In the genomic region with DNA sequence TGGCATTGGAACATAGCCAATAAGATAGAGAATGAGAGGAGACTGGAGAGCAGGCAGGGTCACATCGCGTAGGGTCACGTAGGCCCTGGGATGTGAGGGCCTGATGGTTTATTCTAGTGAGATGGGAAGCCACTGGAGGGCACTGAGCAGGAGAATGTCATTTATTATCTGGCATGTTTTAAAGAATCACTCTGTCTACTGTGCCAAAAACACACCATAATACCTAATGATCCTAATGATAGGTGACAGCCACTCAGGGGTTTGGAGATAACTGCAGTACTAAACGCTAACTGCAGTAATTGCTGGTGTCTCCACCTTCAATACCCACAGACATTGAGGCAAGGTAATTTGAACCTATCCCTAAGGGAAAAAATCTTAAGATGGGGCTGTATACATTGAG, we compare ENCODE assay signal across 21 cellular contexts.
"Had no signal": no experiment of that assay in that cellular context is flagged by ENCODE, and none has a peak within 500 bp of the region (broad histone marks: within the 10 kb centered on the region; RNA-seq: fewer than 3 reads in every experiment).

No MANE protein-coding gene starts in this region.

- DNase-seq: activated B cell treated with CpG ODN at 0.5 μM for 24 hours; activated CD4-positive, alpha-beta T cell treated with anti-CD3 and anti-CD28 coated beads for 1 hour; activated CD4-positive, alpha-beta T cell treated with anti-CD3 and anti-CD28 coated beads, Interleukin-2, amount 10 ng/mL, durations not matched to agents 24 days and 14 days; activated CD4-positive, alpha-beta T cell treated with anti-CD3 and anti-CD28 coated beads, Interleukin-2, amount 50 U/mL, for 48 hours; activated CD8-positive, alpha-beta memory T cell treated with anti-CD3 and anti-CD28 coated beads, Interleukin-2, amount 10 ng/mL, durations not matched to agents 7 days and 5 days; activated effector memory CD4-positive, alpha-beta T cell treated with Interleukin-2 at 50 U/mL for 16 hours; activated naive CD4-positive, alpha-beta T cell; activated T-cell treated with anti-CD3 and anti-CD28 coated beads, Interleukin-2, amount 50 U/mL, for 24 hours; aorta; central memory CD4-positive, alpha-beta T cell; KG1; NCI-H1092; NCI-H1694 treated with DMSO at 0.1 percent for 48 hours; NCI-H2029 treated with DMSO at 0.1 percent for 48 hours; NCI-H2171 treated with DMSO at 0.1 percent for 48 hours; NCI-H510A treated with DMSO at 0.1 percent for 48 hours; Peyer's patch; Right ventricle myocardium superior; T-cell; T-helper 2 cell; T1000 had no signal

- ATAC-seq: activated CD8-positive, alpha-beta memory T cell treated with anti-CD3 and anti-CD28 coated beads, Interleukin-2, amount 10 ng/mL, durations not matched to agents 7 days and 5 days; T-cell had no signal
